Comparison of ENCODE assay signal across 1 cellular context in the genomic region with DNA sequence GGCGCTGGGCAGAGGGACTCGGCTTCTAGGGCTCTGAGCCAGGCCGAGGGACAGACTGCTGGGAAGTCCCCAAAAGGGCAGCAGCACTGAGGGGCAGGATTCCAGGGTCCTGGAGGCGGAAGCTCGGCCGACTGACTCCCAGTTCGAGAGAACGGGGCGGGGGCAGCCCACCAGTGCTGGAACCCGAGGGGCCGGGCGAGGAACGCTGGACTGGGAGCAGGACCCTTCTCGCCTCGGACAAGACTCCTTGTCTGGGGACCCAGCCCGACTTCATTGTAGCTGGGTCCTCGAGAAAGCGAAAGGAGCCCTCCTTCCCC.
TF ChIP-seq lines count a peak whose summit lies in the region.

No MANE protein-coding gene starts in this region.

TF ChIP-seq in K562, 482 proteins besides CTCF, POLR2A, EP300 and RAD21:
- TF ChIP-seq SP1 (CRISPR knock-in tag; IDR thresholded peaks at IDR 0.05) (0 out of 2 replicates have a peak, but pooled peaks have one; percentile 1), SRF (CRISPR knock-in tag; IDR thresholded peaks at IDR 0.05) (0 out of 4 replicates have a peak, but pooled peaks of 1 of the 2 experiments have one; percentile 15), PHF8 (IDR thresholded peaks at IDR 0.05; ENCODE audit: borderline replicate concordance, low read length) (peak; percentile 34; the same call in 1 of the 2 replicates), ATF1 (CRISPR knock-in tag; IDR thresholded peaks at IDR 0.05) (no peak), ATF1 (tag; IDR thresholded peaks at IDR 0.05) (peak; percentile 71), TOE1 (IDR thresholded peaks at IDR 0.05; ENCODE audit: borderline replicate concordance) (0 out of 2 replicates have a peak, but pooled peaks have one; percentile 0), TOE1 (CRISPR knock-in tag; IDR thresholded peaks at IDR 0.05; ENCODE audit: borderline replicate concordance, low read depth) (no peak), L3MBTL2 (IDR thresholded peaks at IDR 0.05) (0 out of 2 replicates have a peak, but pooled peaks have one; percentile 3), PCBP1 (IDR thresholded peaks at IDR 0.05; ENCODE audit: low read depth, low read length, poor library complexity, severe bottlenecking) (no peak), NRF1 (conservative IDR thresholded peaks at IDR 0.05 in 1 of 2, IDR thresholded peaks at IDR 0.05 in 1 of 2) (peak; percentile 17 to 65; a peak in 2 of 4 replicates), RBFOX2 (IDR thresholded peaks at IDR 0.05; ENCODE audit: low read depth, low read length) (peak; percentile 12; the same call in 1 of the 2 replicates), NR2C2 (CRISPR knock-in tag; IDR thresholded peaks at IDR 0.05) (no peak), NR2C2 (tag; IDR thresholded peaks at IDR 0.05) (peak; percentile 10; the same call in 1 of the 2 replicates), NFE2 (IDR thresholded peaks at IDR 0.05; ENCODE audit: low read depth) (no peak), SUPT5H (IDR thresholded peaks at IDR 0.05) (0 out of 2 replicates have a peak, but pooled peaks have one; percentile 9), GTF2E2 (tag; IDR thresholded peaks at IDR 0.05) (no peak), BRD9 (IDR thresholded peaks at IDR 0.05; ENCODE audit: low read depth, partially characterized antibody) (no peak)
- TF ChIP-seq, protein P1, sequence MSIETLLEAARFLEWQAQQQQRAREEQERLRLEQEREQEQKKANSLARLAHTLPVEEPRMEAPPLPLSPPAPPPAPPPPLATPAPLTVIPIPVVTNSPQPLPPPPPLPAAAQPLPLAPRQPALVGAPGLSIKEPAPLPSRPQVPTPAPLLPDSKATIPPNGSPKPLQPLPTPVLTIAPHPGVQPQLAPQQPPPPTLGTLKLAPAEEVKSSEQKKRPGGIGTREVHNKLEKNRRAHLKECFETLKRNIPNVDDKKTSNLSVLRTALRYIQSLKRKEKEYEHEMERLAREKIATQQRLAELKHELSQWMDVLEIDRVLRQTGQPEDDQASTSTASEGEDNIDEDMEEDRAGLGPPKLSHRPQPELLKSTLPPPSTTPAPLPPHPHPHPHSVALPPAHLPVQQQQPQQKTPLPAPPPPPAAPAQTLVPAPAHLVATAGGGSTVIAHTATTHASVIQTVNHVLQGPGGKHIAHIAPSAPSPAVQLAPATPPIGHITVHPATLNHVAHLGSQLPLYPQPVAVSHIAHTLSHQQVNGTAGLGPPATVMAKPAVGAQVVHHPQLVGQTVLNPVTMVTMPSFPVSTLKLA (conservative IDR thresholded peaks at IDR 0.05), result 0 out of 4 replicates have a peak, but pooled peaks of 1 of the 2 experiments have one; percentile 4
- TF ChIP-seq, protein P2, sequence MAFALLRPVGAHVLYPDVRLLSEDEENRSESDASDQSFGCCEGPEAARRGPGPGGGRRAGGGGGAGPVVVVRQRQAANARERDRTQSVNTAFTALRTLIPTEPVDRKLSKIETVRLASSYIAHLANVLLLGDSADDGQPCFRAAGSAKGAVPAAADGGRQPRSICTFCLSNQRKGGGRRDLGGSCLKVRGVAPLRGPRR (CRISPR knock-in tag; IDR thresholded peaks at IDR 0.05), result no peak
